In genomic region chr20:39518649-39519048, GRCh38 we compare ENCODE assay signal across 31 cellular contexts.
"Had no signal": no experiment of that assay in that cellular context is flagged by ENCODE, and none has a peak within 500 bp of the region (broad histone marks: within the 10 kb centered on the region; RNA-seq: fewer than 3 reads in every experiment).

No MANE protein-coding gene starts in this region.

- H3K36me3 Mint-ChIP-seq: activated CD4-positive, alpha-beta memory T cell treated with anti-CD3 and anti-CD28 coated beads for 36 hours; activated CD8-positive, alpha-beta memory T cell treated with anti-CD3 and anti-CD28 coated beads, Interleukin-2, amount 10 ng/mL, durations not matched to agents 7 days and 5 days; activated naive CD4-positive, alpha-beta T cell treated with anti-CD3 and anti-CD28 coated beads, Interleukin-2, amount 50 U/mL, for 24 hours; activated naive CD8-positive, alpha-beta T cell treated with anti-CD3 and anti-CD28 coated beads for 36 hours had no signal

- H3K4me1 ChIP-seq: adrenal gland, body of pancreas had no signal

- H3K27ac Mint-ChIP-seq: activated CD4-positive, alpha-beta memory T cell treated with anti-CD3 and anti-CD28 coated beads for 36 hours; activated CD4-positive, alpha-beta T cell treated with anti-CD3 and anti-CD28 coated beads for 36 hours; activated CD4-positive, alpha-beta T cell treated with anti-CD3 and anti-CD28 coated beads, Interleukin-2, amount 10 ng/mL, durations not matched to agents 24 days and 14 days; activated CD8-positive, alpha-beta memory T cell treated with anti-CD3 and anti-CD28 coated beads, Interleukin-2, amount 10 ng/mL, durations not matched to agents 7 days and 5 days; activated CD8-positive, alpha-beta T cell treated with anti-CD3 and anti-CD28 coated beads, Interleukin-2, amount 10 ng/mL, durations not matched to agents 7 days and 5 days; activated naive CD4-positive, alpha-beta T cell treated with anti-CD3 and anti-CD28 coated beads for 36 hours; activated naive CD4-positive, alpha-beta T cell treated with anti-CD3 and anti-CD28 coated beads, Interleukin-2, amount 50 U/mL, for 24 hours; activated naive CD8-positive, alpha-beta T cell treated with anti-CD3 and anti-CD28 coated beads for 36 hours; activated naive CD8-positive, alpha-beta T cell treated with anti-CD3 and anti-CD28 coated beads, Interleukin-2, amount 50 U/mL, for 24 hours; activated T-helper 1 cell treated with anti-CD3 and anti-CD28 coated beads, Interleukin-12 subunit alpha, Interleukin-12 subunit beta, Interleukin-2, Interleukin-4 antibody, amounts not matched to agents 30 ng/mL and 10 ng/mL and 1 ng/mL, durations not matched to agents 14 hours and 24 hours and 36 hours; activated T-helper 2 cell treated with anti-CD3 and anti-CD28 coated beads, Interferon-gamma antibody, Interleukin-2, Interleukin-4, amounts not matched to agents 10 μg/mL and 5 μg/mL and 100 μg/mL, durations not matched to agents 14 hours and 24 hours and 36 hours; T-helper 17 cell; T-helper 2 cell treated with Interferon-gamma antibody and Interleukin-4, amounts not matched to agents 5 μg/mL and 100 μg/mL, for 36 hours had no signal

- H3K9me3 ChIP-seq: adrenal gland, body of pancreas, gastroesophageal sphincter had no signal

- H3K27ac ChIP-seq: adrenal gland, body of pancreas, epithelial cell of prostate, gastroesophageal sphincter had no signal

- H3K4me3 Mint-ChIP-seq: activated CD4-positive, alpha-beta memory T cell treated with anti-CD3 and anti-CD28 coated beads for 36 hours; activated CD4-positive, alpha-beta T cell treated with anti-CD3 and anti-CD28 coated beads for 36 hours; activated CD4-positive, alpha-beta T cell treated with anti-CD3 and anti-CD28 coated beads, Interleukin-2, amount 10 ng/mL, durations not matched to agents 24 days and 14 days; activated CD8-positive, alpha-beta memory T cell treated with anti-CD3 and anti-CD28 coated beads, Interleukin-2, amount 10 ng/mL, durations not matched to agents 7 days and 5 days; activated CD8-positive, alpha-beta T cell treated with anti-CD3 and anti-CD28 coated beads, Interleukin-2, amount 10 ng/mL, durations not matched to agents 7 days and 5 days; activated naive CD4-positive, alpha-beta T cell treated with anti-CD3 and anti-CD28 coated beads for 36 hours; activated naive CD4-positive, alpha-beta T cell treated with anti-CD3 and anti-CD28 coated beads, Interleukin-2, amount 50 U/mL, for 24 hours; activated naive CD8-positive, alpha-beta T cell treated with anti-CD3 and anti-CD28 coated beads for 36 hours; activated naive CD8-positive, alpha-beta T cell treated with anti-CD3 and anti-CD28 coated beads, Interleukin-2, amount 50 U/mL, for 24 hours; activated T-helper 1 cell treated with anti-CD3 and anti-CD28 coated beads, Interleukin-12 subunit alpha, Interleukin-12 subunit beta, Interleukin-2, Interleukin-4 antibody, amounts not matched to agents 30 ng/mL and 10 ng/mL and 1 ng/mL, durations not matched to agents 14 hours and 24 hours and 36 hours; T-helper 17 cell; T-helper 2 cell treated with Interferon-gamma antibody and Interleukin-4, amounts not matched to agents 5 μg/mL and 100 μg/mL, for 36 hours had no signal

- H3K9me3 Mint-ChIP-seq: activated CD4-positive, alpha-beta T cell treated with anti-CD3 and anti-CD28 coated beads, Interleukin-2, amount 10 ng/mL, durations not matched to agents 24 days and 14 days; activated naive CD4-positive, alpha-beta T cell treated with anti-CD3 and anti-CD28 coated beads, Interleukin-2, amount 50 U/mL, for 24 hours; activated naive CD8-positive, alpha-beta T cell treated with anti-CD3 and anti-CD28 coated beads for 36 hours; activated T-helper 1 cell treated with anti-CD3 and anti-CD28 coated beads, Interleukin-12 subunit alpha, Interleukin-12 subunit beta, Interleukin-2, Interleukin-4 antibody, amounts not matched to agents 30 ng/mL and 10 ng/mL and 1 ng/mL, durations not matched to agents 14 hours and 24 hours and 36 hours; activated T-helper 2 cell treated with anti-CD3 and anti-CD28 coated beads, Interferon-gamma antibody, Interleukin-2, Interleukin-4, amounts not matched to agents 10 μg/mL and 5 μg/mL and 100 μg/mL, durations not matched to agents 14 hours and 24 hours and 36 hours; T-helper 2 cell treated with Interferon-gamma antibody and Interleukin-4, amounts not matched to agents 5 μg/mL and 100 μg/mL, for 36 hours had no signal

- H3K36me3 ChIP-seq: adrenal gland, gastroesophageal sphincter had no signal

- H3K4me3 ChIP-seq: adrenal gland, body of pancreas, gastroesophageal sphincter had no signal

- H3K4me1 Mint-ChIP-seq: activated CD4-positive, alpha-beta T cell treated with anti-CD3 and anti-CD28 coated beads for 36 hours; activated CD4-positive, alpha-beta T cell treated with anti-CD3 and anti-CD28 coated beads, Interleukin-2, amount 10 ng/mL, durations not matched to agents 24 days and 14 days; activated CD8-positive, alpha-beta memory T cell treated with anti-CD3 and anti-CD28 coated beads, Interleukin-2, amount 10 ng/mL, durations not matched to agents 7 days and 5 days; activated naive CD4-positive, alpha-beta T cell treated with anti-CD3 and anti-CD28 coated beads, Interleukin-2, amount 50 U/mL, for 24 hours; activated naive CD8-positive, alpha-beta T cell treated with anti-CD3 and anti-CD28 coated beads for 36 hours; activated naive CD8-positive, alpha-beta T cell treated with anti-CD3 and anti-CD28 coated beads, Interleukin-2, amount 50 U/mL, for 24 hours; T-helper 17 cell had no signal

- H3K27me3 Mint-ChIP-seq: activated CD4-positive, alpha-beta memory T cell treated with anti-CD3 and anti-CD28 coated beads for 36 hours; activated CD4-positive, alpha-beta T cell treated with anti-CD3 and anti-CD28 coated beads for 36 hours; activated CD4-positive, alpha-beta T cell treated with anti-CD3 and anti-CD28 coated beads, Interleukin-2, amount 10 ng/mL, durations not matched to agents 24 days and 14 days; activated CD8-positive, alpha-beta memory T cell treated with anti-CD3 and anti-CD28 coated beads, Interleukin-2, amount 10 ng/mL, durations not matched to agents 7 days and 5 days; activated naive CD8-positive, alpha-beta T cell treated with anti-CD3 and anti-CD28 coated beads for 36 hours; activated naive CD8-positive, alpha-beta T cell treated with anti-CD3 and anti-CD28 coated beads, Interleukin-2, amount 50 U/mL, for 24 hours; T-helper 17 cell had no signal

- ATAC-seq: activated CD4-positive, alpha-beta T cell treated with anti-CD3 and anti-CD28 coated beads for 36 hours; activated CD8-positive, alpha-beta memory T cell treated with anti-CD3 and anti-CD28 coated beads, Interleukin-2, amount 10 ng/mL, durations not matched to agents 7 days and 5 days; activated CD8-positive, alpha-beta T cell treated with anti-CD3 and anti-CD28 coated beads, Interleukin-2, amount 10 ng/mL, durations not matched to agents 7 days and 5 days; activated naive CD8-positive, alpha-beta T cell treated with anti-CD3 and anti-CD28 coated beads, Interleukin-2, amount 50 U/mL, for 24 hours; body of pancreas; gastroesophageal sphincter; T-helper 17 cell had no signal

- DNase-seq: activated CD4-positive, alpha-beta memory T cell treated with anti-CD3 and anti-CD28 coated beads for 36 hours; activated CD4-positive, alpha-beta T cell treated with anti-CD3 and anti-CD28 coated beads for 36 hours; activated CD4-positive, alpha-beta T cell treated with anti-CD3 and anti-CD28 coated beads, Interleukin-2, amount 10 ng/mL, durations not matched to agents 24 days and 14 days; activated CD4-positive, CD25-positive, alpha-beta regulatory T cell; activated CD4-positive, CD25-positive, alpha-beta regulatory T cell treated with anti-CD3 and anti-CD28 coated beads, Interleukin-2, amount 50 U/mL, for 72 hours; activated CD8-positive, alpha-beta memory T cell treated with anti-CD3 and anti-CD28 coated beads, Interleukin-2, amount 10 ng/mL, durations not matched to agents 7 days and 5 days; activated CD8-positive, alpha-beta memory T cell treated with anti-CD3 and anti-CD28 coated beads, Interleukin-2, amount 50 U/mL, for 4 hours; activated CD8-positive, alpha-beta T cell treated with anti-CD3 and anti-CD28 coated beads, Interleukin-2, amount 10 ng/mL, durations not matched to agents 7 days and 5 days; activated effector memory CD4-positive, alpha-beta T cell treated with anti-CD3 and anti-CD28 coated beads, Interleukin-2, amount 50 U/mL, for 16 hours; activated naive CD4-positive, alpha-beta T cell treated with anti-CD3 and anti-CD28 coated beads for 36 hours; activated naive CD8-positive, alpha-beta T cell treated with anti-CD3 and anti-CD28 coated beads for 36 hours; activated naive CD8-positive, alpha-beta T cell treated with anti-CD3 and anti-CD28 coated beads, Interleukin-2, amount 50 U/mL, for 24 hours; activated T-cell treated with anti-CD3 and anti-CD28 coated beads, Interleukin-2, amount 50 U/mL, for 1 hour; activated T-cell treated with anti-CD3 and anti-CD28 coated beads, Interleukin-2, amount 50 U/mL, for 48 hours; adrenal gland; amygdala; aorta; body of pancreas; caudate nucleus; cortex of kidney; effector CD8-positive, alpha-beta T cell; foreskin melanocyte; T-helper 1 cell; T-helper 17 cell; T1000 had no signal

- H3K27me3 ChIP-seq: adrenal gland, body of pancreas, gastroesophageal sphincter had no signal
